11 cellular contexts compared by ENCODE assay signal in genomic region chr15:60682115-60682514, GRCh38.
DNase-seq lines count a peak whose midpoint lies in the region; ATAC-seq, FAIRE-seq and TF ChIP-seq lines count a peak whose summit lies in the region.
"Had no signal": no experiment of that assay in that cellular context is flagged by ENCODE, and none has a peak within 500 bp of the region (broad histone marks: within the 10 kb centered on the region; RNA-seq: fewer than 3 reads in every experiment).

No MANE protein-coding gene starts in this region.

- H3K27ac ChIP-seq in smooth muscle cell (ENCODE audit: low read depth) (peak overlapping the region; percentile 20), PC-3 (ENCODE audit: low read length) (no peak overlapping the region)

- H3K9me3 ChIP-seq in smooth muscle cell (replicated peaks; ENCODE audit: low read depth) (no peaks in the 10 kb centered on the region), PC-3 (ENCODE audit: low read length) (no peaks in the 10 kb centered on the region)

- BruUV-seq in PC-3 (replicated peaks; lab: Mats Ljungman, UMichigan), result no TSS peak

- H2AFZ ChIP-seq in smooth muscle cell (ENCODE audit: low read depth) (no peak overlapping the region), PC-3 (ENCODE audit: low read length) (no peak overlapping the region)

- no peaks in the 10 kb centered on the region for H3K79me2 ChIP-seq in smooth muscle cell (ENCODE audit: low read depth)
- H3K79me2 ChIP-seq in PC-3 (ENCODE audit: low read length), result no peaks in the 10 kb centered on the region

- intact Hi-C loops in PC-3 (cut with micrococcal nuclease), result no loop called here

- ATAC-seq in HG03354 (IDR thresholded peaks at IDR 0.05; ENCODE audit: poor library complexity, severe bottlenecking, unreplicated experiment), result peak; percentile 66
- ATAC-seq in PC-3, result no peak

- POLR2A ChIA-PET in PC-3 (lab: Charles Lee; ENCODE audit: unreplicated experiment), result no interaction called here

- WGBS in smooth muscle cell (ENCODE audit: low lambda C conversion rate), result 69% methylated on average over 2 of the region's 2 CpGs

- H3K9ac ChIP-seq in smooth muscle cell (ENCODE audit: low read depth) (no peak overlapping the region), PC-3 (ENCODE audit: low read length) (no peak overlapping the region)

- no peaks in the 10 kb centered on the region for H3K9me2 ChIP-seq in PC-3 (replicated peaks; ENCODE audit: low read length)

- H3F3A ChIP-seq in smooth muscle cell (ENCODE audit: low read depth) (peaks cover 4% of the 10 kb centered on the region), PC-3 (ENCODE audit: low read length, unreplicated experiment) (no peaks in the 10 kb centered on the region)

- no peak for DNase-seq in GM18507 (ENCODE audit: extremely low spot score, insufficient read length, low read depth)
- peak; percentile 21 for DNase-seq in fibroblast of the aortic adventitia (ENCODE audit: low read depth)
- DNase-seq in smooth muscle cell (lab: John Stamatoyannopoulos, UW; ENCODE audit: unreplicated experiment), result no peak
- no peak for DNase-seq in COLO829 (ENCODE audit: low spot score)
- DNase-seq in PC-3, result no peak
- DNase-seq in germinal center (ENCODE audit: low spot score), result no peak
- DNase-seq: activated B cell treated with CpG ODN at 0.5 μM for 24 hours, aorta, COR-L47, mesendoderm had no signal

- H3K4me3 ChIP-seq in fibroblast of the aortic adventitia (ENCODE audit: low read depth, low read length) (no peak overlapping the region), smooth muscle cell (no peak overlapping the region), PC-3 (ENCODE audit: low read length) (no peak overlapping the region)

- TF ChIP-seq CTCF in fibroblast of the aortic adventitia (IDR thresholded peaks at IDR 0.05; ENCODE audit: insufficient read depth, low read length) (no peak), smooth muscle cell (IDR thresholded peaks at IDR 0.05; ENCODE audit: borderline replicate concordance, insufficient read depth, poor library complexity, severe bottlenecking) (no peak), PC-3 (conservative IDR thresholded peaks at IDR 0.05; ENCODE audit: low read depth, low read length) (no peak)

- peak; percentile 59 for FAIRE-seq in GM18507 (lab: Jason Lieb, UNC)

- no peak overlapping the region for H3K4me2 ChIP-seq in smooth muscle cell
- no peak overlapping the region for H3K4me2 ChIP-seq in PC-3 (ENCODE audit: low read length)

- no peaks in the 10 kb centered on the region for H3K36me3 ChIP-seq in smooth muscle cell (ENCODE audit: low read depth)
- H3K36me3 ChIP-seq in PC-3 (ENCODE audit: low read depth, low read length), result no peaks in the 10 kb centered on the region

- CTCF ChIA-PET in PC-3 (lab: Charles Lee), result no interaction called here

- H3K4me1 ChIP-seq in smooth muscle cell (ENCODE audit: low read depth) (no peaks in the 10 kb centered on the region), PC-3 (ENCODE audit: insufficient read depth, low read length) (no peaks in the 10 kb centered on the region)

- H4K20me1 ChIP-seq in smooth muscle cell (ENCODE audit: low read depth) (peaks cover 28% of the 10 kb centered on the region), PC-3 (ENCODE audit: low read length) (no peaks in the 10 kb centered on the region)

- H3K27me3 ChIP-seq in smooth muscle cell (ENCODE audit: low read depth) (no peaks in the 10 kb centered on the region), PC-3 (ENCODE audit: low read length) (peaks cover 73% of the 10 kb centered on the region)
